ENCODE assay signal across 1 cellular context in the genomic region with DNA sequence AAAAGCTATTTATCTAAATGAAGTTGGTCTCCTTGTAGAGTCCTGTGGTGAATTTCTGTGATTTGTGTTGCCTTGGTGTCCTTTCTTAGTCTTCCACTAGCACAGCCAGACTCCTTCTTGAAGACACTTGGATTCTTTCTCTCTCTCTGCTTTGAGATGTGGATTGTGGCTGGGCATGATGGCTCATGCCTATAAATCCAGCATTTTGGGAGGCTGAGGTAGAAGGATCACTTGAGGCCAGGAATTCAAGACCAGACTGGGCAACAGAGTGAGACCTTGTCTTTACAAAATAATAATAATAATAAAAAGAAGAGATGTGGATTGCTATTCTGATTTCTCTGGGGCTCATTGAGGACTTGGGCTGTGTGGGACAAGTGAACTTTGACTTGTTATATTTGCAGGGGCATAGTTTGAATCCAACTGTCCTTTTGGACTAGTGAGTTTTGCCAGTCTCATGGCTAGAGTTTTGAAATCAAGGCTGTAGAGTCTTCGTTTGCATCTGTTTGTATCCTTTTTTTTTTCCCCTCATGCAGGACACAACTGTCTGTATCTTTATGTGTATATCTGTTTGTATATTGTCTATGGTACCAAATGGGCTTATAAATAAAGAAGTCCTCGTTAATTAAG.
TF ChIP-seq lines count a peak whose summit lies in the region.

No MANE protein-coding gene starts in this region.

TF ChIP-seq in HepG2, 621 proteins besides CTCF, POLR2A, EP300 and RAD21 (continued from another document):
- TF ChIP-seq MTERF4 (CRISPR knock-in tag; IDR thresholded peaks at IDR 0.05) = no peak
- TF ChIP-seq AGO1 (IDR thresholded peaks at IDR 0.05; ENCODE audit: low read depth, low read length, poor library complexity, severe bottlenecking) = no peak
